8 cellular contexts compared by ENCODE assay signal in genomic region chr16:89491238-89491869, GRCh38. TPM values are rescaled to one million over a fixed set of nuclear protein-coding genes. Genes with fewer than 3 reads are reported as not detected.
DNase-seq lines count a peak whose midpoint lies in the region; ATAC-seq and TF ChIP-seq lines count a peak whose summit lies in the region.

No MANE protein-coding gene starts in this region.

- DNase-seq in HuH-7 (ENCODE audit: low spot score) = peak; percentile 55
- DNase-seq in adipocyte (ENCODE audit: low read depth) = peak; percentile 58
- no peak for DNase-seq in kidney epithelial cell (ENCODE audit: low read depth)
- DNase-seq in thoracic aorta (ENCODE audit: low spot score) = no peak
- no peak for DNase-seq in AG20443 (ENCODE audit: low spot score)
- no peak for DNase-seq in posterior vena cava (ENCODE audit: low spot score)

- H3K36me3 ChIP-seq in adipocyte (ENCODE audit: control insufficient read depth, insufficient read depth, low read length, severe bottlenecking) (no peaks in the 10 kb centered on the region), kidney epithelial cell (ENCODE audit: control insufficient read depth, insufficient read depth, low read length) (no peaks in the 10 kb centered on the region), thoracic aorta (no peaks in the 10 kb centered on the region)

- ATAC-seq in thoracic aorta (ENCODE audit: insufficient number of reproducible peaks, low FRiP score, low read depth) = no peak
- no peak for ATAC-seq in activated CD4-positive, CD25-positive, alpha-beta regulatory T cell treated with anti-CD3 and anti-CD28 coated beads, Interleukin-2, amount 50 U/mL, for 24 hours

- peak overlapping the region; percentile 89 for H3K4me3 ChIP-seq in adipocyte (ENCODE audit: low read length)
- peak overlapping the region; percentile 79 for H3K4me3 ChIP-seq in kidney epithelial cell (ENCODE audit: low read depth, low read length)
- peak overlapping the region; percentile 93 for H3K4me3 ChIP-seq in thoracic aorta

- H3K27ac ChIP-seq in C4-2B = peak overlapping the region; percentile 86
- peak overlapping the region; percentile 98 for H3K27ac ChIP-seq in thoracic aorta

- H3K27me3 ChIP-seq in adipocyte (replicated peaks; ENCODE audit: control insufficient read depth, insufficient read depth, low read length) (no peaks in the 10 kb centered on the region), kidney epithelial cell (ENCODE audit: control insufficient read depth, insufficient read depth, low read length) (no peaks in the 10 kb centered on the region), thoracic aorta (replicated peaks; ENCODE audit: insufficient read depth) (no peaks in the 10 kb centered on the region)

- H3K9me3 ChIP-seq in adipocyte (ENCODE audit: control insufficient read depth, low read length) (no peaks in the 10 kb centered on the region), thoracic aorta (no peaks in the 10 kb centered on the region)

- intact Hi-C loops in posterior vena cava (cut with DNase I) = no loop called here

- TF ChIP-seq CTCF in C4-2B (conservative IDR thresholded peaks at IDR 0.05) (no peak), kidney epithelial cell (IDR thresholded peaks at IDR 0.05; ENCODE audit: insufficient read depth, low read length, poor library complexity, severe bottlenecking) (peak; percentile 13), thoracic aorta (IDR thresholded peaks at IDR 0.05) (peak; percentile 16)

- H3K4me1 ChIP-seq in adipocyte (ENCODE audit: control insufficient read depth, insufficient read depth, low read length) = peaks cover 40% of the 10 kb centered on the region
- peaks cover 30 to 38% of the 10 kb centered on the region in 2 donors for H3K4me1 ChIP-seq in thoracic aorta (ENCODE audit: control insufficient read depth in 1 of 2, low read depth in 2 of 2)

- peak overlapping the region; percentile 90 for H3K9ac ChIP-seq in adipocyte (ENCODE audit: low read length)

RNA-seq across cellular contexts. Expression of gene ANKRD11, which starts 1.0 kb away (rescaled TPM):
- total RNA-seq in kidney epithelial cell (133 and 171 TPM in 2 replicates), thoracic aorta (100 to 1,000 TPM; 125 to 129 TPM), posterior vena cava (100 to 1,000 TPM in 1 of 2 donors, 10 to 100 TPM in 1; 95.0 to 110 TPM)

RNA-seq across cellular contexts. Expression of gene SPG7, which starts 16.8 kb away (rescaled TPM):
- total RNA-seq in kidney epithelial cell (126 and 144 TPM in 2 replicates), thoracic aorta (100 to 1,000 TPM; 214 to 333 TPM), posterior vena cava (10 to 100 TPM; 64.1 to 65.2 TPM)

Comparison
In these comparisons a context has a peak if more than half of its experiments do, and no peak if none do; other contexts are left out.
1. DNase-seq: peak in HuH-7 (single experiment) and adipocyte (single experiment); none in kidney epithelial cell (single experiment), thoracic aorta (single experiment), AG20443 (single experiment) and posterior vena cava (single experiment).
2. Peak in every context shown above with its lines, with median percentiles within 50 percentile points of each other: H3K4me3 ChIP-seq.